In genomic region chr16:30947533-30948086, GRCh38 we compare ENCODE assay signal across 10 cellular contexts. TPM values are rescaled to one million over a fixed set of nuclear protein-coding genes. Genes with fewer than 3 reads are reported as not detected.
A peak's percentile ranks its signal among the peaks of the same experiment; 100 is the strongest.
DNase-seq lines count a peak whose midpoint lies in the region; ATAC-seq and TF ChIP-seq lines count a peak whose summit lies in the region.
"Had no signal": no experiment of that assay in that cellular context is flagged by ENCODE, and none has a peak within 500 bp of the region (broad histone marks: within the 10 kb centered on the region; RNA-seq: fewer than 3 reads in every experiment).

No MANE protein-coding gene starts in this region.

- H3K4me3 Mint-ChIP-seq in HFFc6 (peak overlapping the region; percentile 60), chondrocyte (ENCODE audit: unreplicated experiment) (peak overlapping the region; percentile 86)
- H3K4me3 Mint-ChIP-seq: activated CD4-positive, alpha-beta T cell treated with anti-CD3 and anti-CD28 coated beads for 36 hours had no signal

- H3K4me1 ChIP-seq in liver (ENCODE audit: control insufficient read depth in 4 of 4, insufficient read depth in 4 of 4, low read length in 3 of 4) (peaks cover 14 to 31% (median 22%) of the 10 kb centered on the region in 4 donors), smooth muscle cell (ENCODE audit: low read depth) (peaks cover 9% of the 10 kb centered on the region)

- H3K27me3 Mint-ChIP-seq in HFFc6 (ENCODE audit: insufficient read depth) = peaks cover 5% of the 10 kb centered on the region
- no peaks in the 10 kb centered on the region for H3K27me3 Mint-ChIP-seq in chondrocyte (ENCODE audit: low read depth)
- H3K27me3 Mint-ChIP-seq: activated CD4-positive, alpha-beta T cell treated with anti-CD3 and anti-CD28 coated beads for 36 hours had no signal

- peaks cover 13% of the 10 kb centered on the region for H3K4me1 Mint-ChIP-seq in HFFc6 (ENCODE audit: low read depth)
- H3K4me1 Mint-ChIP-seq in chondrocyte (ENCODE audit: low read depth) = peaks cover 30% of the 10 kb centered on the region

- peak overlapping the region; percentile 92 for H3K27ac Mint-ChIP-seq in HFFc6
- peak overlapping the region; percentile 85 for H3K27ac Mint-ChIP-seq in chondrocyte (ENCODE audit: unreplicated experiment)
- H3K27ac Mint-ChIP-seq: activated CD4-positive, alpha-beta T cell treated with anti-CD3 and anti-CD28 coated beads for 36 hours had no signal

- H3K9me3 Mint-ChIP-seq in HFFc6 (no peaks in the 10 kb centered on the region), chondrocyte (ENCODE audit: low read depth) (no peaks in the 10 kb centered on the region)

- H3K9ac ChIP-seq in liver (ENCODE audit: low read depth in 1 of 2, low read length in 2 of 2) (no peak overlapping the region), smooth muscle cell (ENCODE audit: low read depth) (peak overlapping the region; percentile 91)

- H3K27ac ChIP-seq in liver (ENCODE audit: low read depth in 1 of 2, low read length in 2 of 2) (peak overlapping the region; percentile 9 to 91), smooth muscle cell (ENCODE audit: low read depth) (peak overlapping the region; percentile 99)

- H3K4me3 ChIP-seq in liver (ENCODE audit: low read depth in 1 of 3, low read length in 3 of 3) (no peak overlapping the region), smooth muscle cell (peak overlapping the region; percentile 97)

- H3K36me3 ChIP-seq in liver (ENCODE audit: control insufficient read depth in 4 of 4, insufficient read depth in 3 of 4, low read depth in 1 of 4, low read length in 3 of 4) = peaks cover 0 to 2% (median 0%) of the 10 kb centered on the region in 4 donors
- H3K36me3 ChIP-seq in smooth muscle cell (ENCODE audit: low read depth) = no peaks in the 10 kb centered on the region

- H4K20me1 ChIP-seq in smooth muscle cell (ENCODE audit: low read depth) = peaks cover 13% of the 10 kb centered on the region

- TF ChIP-seq RAD21 in liver (IDR thresholded peaks at IDR 0.05) = no peak

- peaks cover 3% of the 10 kb centered on the region for H3K79me2 ChIP-seq in smooth muscle cell (ENCODE audit: low read depth)

- H3K27me3 ChIP-seq in liver (ENCODE audit: control insufficient read depth in 4 of 4, insufficient read depth in 4 of 4, low read length in 3 of 4) (no peaks in the 10 kb centered on the region), smooth muscle cell (ENCODE audit: low read depth) (no peaks in the 10 kb centered on the region)

- H3K9me3 ChIP-seq in liver (ENCODE audit: control insufficient read depth in 4 of 4, low read length in 3 of 4) = no peaks in the 10 kb centered on the region
- H3K9me3 ChIP-seq in smooth muscle cell (replicated peaks; ENCODE audit: low read depth) = no peaks in the 10 kb centered on the region

- peaks cover 3% of the 10 kb centered on the region for H3F3A ChIP-seq in smooth muscle cell (ENCODE audit: low read depth)

- H3K4me2 ChIP-seq in smooth muscle cell = peak overlapping the region; percentile 61

- no peak for ATAC-seq in HG03342 (IDR thresholded peaks at IDR 0.05; ENCODE audit: unreplicated experiment)
- ATAC-seq: activated CD4-positive, alpha-beta T cell treated with anti-CD3 and anti-CD28 coated beads for 36 hours had no signal

- TF ChIP-seq CTCF in HFFc6 (IDR thresholded peaks at IDR 0.05) = no peak
- TF ChIP-seq CTCF in chondrocyte (IDR thresholded peaks at IDR 0.05) = no peak
- no peak for TF ChIP-seq CTCF in liver (IDR thresholded peaks at IDR 0.05; ENCODE audit: low read depth, low read length, missing input control)
- TF ChIP-seq CTCF in smooth muscle cell (IDR thresholded peaks at IDR 0.05; ENCODE audit: borderline replicate concordance, insufficient read depth, poor library complexity, severe bottlenecking) = no peak

- DNase-seq in HFFc6 (no peak), chondrocyte (ENCODE audit: low spot score) (no peak), smooth muscle cell (lab: John Stamatoyannopoulos, UW; ENCODE audit: unreplicated experiment) (no peak), NCI-H2196 treated with DMSO at 0.1 percent for 48 hours (lab: John Stamatoyannopoulos, UW; ENCODE audit: unreplicated experiment) (no peak)
- DNase-seq in activated CD8-positive, alpha-beta memory T cell treated with anti-CD3 and anti-CD28 coated beads, Interleukin-2, amount 50 U/mL, for 48 hours = no peak
- no peak for DNase-seq in activated CD8-positive, alpha-beta memory T cell treated with anti-CD3 and anti-CD28 coated beads, Interleukin-2, amount 50 U/mL, for 4 hours
- DNase-seq: NCI-H1436 treated with DMSO at 0.1 percent for 48 hours had no signal

- WGBS in liver = 86% methylated on average over 17 of the region's 17 CpGs
- 60% methylated on average over 16 of the region's 17 CpGs for WGBS in smooth muscle cell (ENCODE audit: low lambda C conversion rate)

- no peak overlapping the region for H2AFZ ChIP-seq in smooth muscle cell (ENCODE audit: low read depth)

- H3K36me3 Mint-ChIP-seq in HFFc6 (ENCODE audit: low read depth) (peaks cover 11% of the 10 kb centered on the region; the same call in 1 of the 2 replicates), chondrocyte (ENCODE audit: low read depth) (peaks cover 8% of the 10 kb centered on the region)

TF ChIP-seq in liver, 16 proteins besides CTCF, POLR2A, EP300 and RAD21 (continues in another document):
- TF ChIP-seq SP1 (IDR thresholded peaks at IDR 0.05) (no peak), TAF1 (conservative IDR thresholded peaks at IDR 0.05) (no peak), NR2F2 (IDR thresholded peaks at IDR 0.05) (no peak), JUND (IDR thresholded peaks at IDR 0.05) (no peak), HNF4A (conservative IDR thresholded peaks at IDR 0.05) (no peak), GABPA (IDR thresholded peaks at IDR 0.05 in 1 of 2, conservative IDR thresholded peaks at IDR 0.05 in 1 of 2) (no peak), RXRA (IDR thresholded peaks at IDR 0.05) (no peak), FOXA1 (IDR thresholded peaks at IDR 0.05) (no peak)
- TF ChIP-seq, protein P1, sequence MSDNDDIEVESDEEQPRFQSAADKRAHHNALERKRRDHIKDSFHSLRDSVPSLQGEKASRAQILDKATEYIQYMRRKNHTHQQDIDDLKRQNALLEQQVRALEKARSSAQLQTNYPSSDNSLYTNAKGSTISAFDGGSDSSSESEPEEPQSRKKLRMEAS (IDR thresholded peaks at IDR 0.05) = no peak
- TF ChIP-seq, protein P2, sequence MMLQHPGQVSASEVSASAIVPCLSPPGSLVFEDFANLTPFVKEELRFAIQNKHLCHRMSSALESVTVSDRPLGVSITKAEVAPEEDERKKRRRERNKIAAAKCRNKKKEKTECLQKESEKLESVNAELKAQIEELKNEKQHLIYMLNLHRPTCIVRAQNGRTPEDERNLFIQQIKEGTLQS (IDR thresholded peaks at IDR 0.05) = no peak
- TF ChIP-seq, protein P3, sequence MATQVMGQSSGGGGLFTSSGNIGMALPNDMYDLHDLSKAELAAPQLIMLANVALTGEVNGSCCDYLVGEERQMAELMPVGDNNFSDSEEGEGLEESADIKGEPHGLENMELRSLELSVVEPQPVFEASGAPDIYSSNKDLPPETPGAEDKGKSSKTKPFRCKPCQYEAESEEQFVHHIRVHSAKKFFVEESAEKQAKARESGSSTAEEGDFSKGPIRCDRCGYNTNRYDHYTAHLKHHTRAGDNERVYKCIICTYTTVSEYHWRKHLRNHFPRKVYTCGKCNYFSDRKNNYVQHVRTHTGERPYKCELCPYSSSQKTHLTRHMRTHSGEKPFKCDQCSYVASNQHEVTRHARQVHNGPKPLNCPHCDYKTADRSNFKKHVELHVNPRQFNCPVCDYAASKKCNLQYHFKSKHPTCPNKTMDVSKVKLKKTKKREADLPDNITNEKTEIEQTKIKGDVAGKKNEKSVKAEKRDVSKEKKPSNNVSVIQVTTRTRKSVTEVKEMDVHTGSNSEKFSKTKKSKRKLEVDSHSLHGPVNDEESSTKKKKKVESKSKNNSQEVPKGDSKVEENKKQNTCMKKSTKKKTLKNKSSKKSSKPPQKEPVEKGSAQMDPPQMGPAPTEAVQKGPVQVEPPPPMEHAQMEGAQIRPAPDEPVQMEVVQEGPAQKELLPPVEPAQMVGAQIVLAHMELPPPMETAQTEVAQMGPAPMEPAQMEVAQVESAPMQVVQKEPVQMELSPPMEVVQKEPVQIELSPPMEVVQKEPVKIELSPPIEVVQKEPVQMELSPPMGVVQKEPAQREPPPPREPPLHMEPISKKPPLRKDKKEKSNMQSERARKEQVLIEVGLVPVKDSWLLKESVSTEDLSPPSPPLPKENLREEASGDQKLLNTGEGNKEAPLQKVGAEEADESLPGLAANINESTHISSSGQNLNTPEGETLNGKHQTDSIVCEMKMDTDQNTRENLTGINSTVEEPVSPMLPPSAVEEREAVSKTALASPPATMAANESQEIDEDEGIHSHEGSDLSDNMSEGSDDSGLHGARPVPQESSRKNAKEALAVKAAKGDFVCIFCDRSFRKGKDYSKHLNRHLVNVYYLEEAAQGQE (IDR thresholded peaks at IDR 0.05) = no peak

RNA-seq across cellular contexts. Expression of gene ORAI3, which starts 1.3 kb away (rescaled TPM):
- 10 to 100 TPM; 15.2 to 26.2 (median 18.4) TPM for total RNA-seq in HFFc6 (2021; fragmentation: NEBNext Ultra II Directional; extraction: Animal tissue kit (Norgen Biotek cat#: 25700))
- total RNA-seq in chondrocyte (10.3 to 16.0 TPM (median 15.6 TPM) in 3 replicates), liver (10 to 100 TPM; 26.6 to 39.1 TPM), smooth muscle cell (33.7 and 34.9 TPM in 2 replicates)
- polyA plus RNA-seq in liver (10 to 100 TPM; 28.8 to 34.1 TPM), smooth muscle cell (39.4 and 44.0 TPM in 2 replicates)

RNA-seq across cellular contexts. Expression of gene SETD1A, which starts 9.9 kb away (rescaled TPM):
- 10 to 100 TPM; 13.4 to 15.8 (median 14.4) TPM for total RNA-seq in HFFc6 (2021; fragmentation: NEBNext Ultra II Directional; extraction: Animal tissue kit (Norgen Biotek cat#: 25700))
- total RNA-seq in chondrocyte (15.0 to 18.0 TPM (median 15.8 TPM) in 3 replicates), liver (1 to 10 TPM; 3.6 to 3.8 TPM), smooth muscle cell (1.9 and 2.9 TPM in 2 replicates)
- polyA plus RNA-seq in liver (1 to 10 TPM; 2.7 to 4.9 TPM), smooth muscle cell (1.2 and 3.3 TPM in 2 replicates)

RNA-seq across cellular contexts. Expression of gene FBXL19, which starts 24.2 kb away (rescaled TPM):
- 10 to 100 TPM; 21.9 to 25.8 (median 23.4) TPM for total RNA-seq in HFFc6 (2021; fragmentation: NEBNext Ultra II Directional; extraction: Animal tissue kit (Norgen Biotek cat#: 25700))
- total RNA-seq in chondrocyte (19.4 to 21.5 TPM (median 20.5 TPM) in 3 replicates), liver (1 to 10 TPM; 3.0 to 4.8 TPM), smooth muscle cell (4.5 and 8.5 TPM in 2 replicates)
- polyA plus RNA-seq in liver (1 to 10 TPM in 1 of 2 donors, under 1 TPM in 1; 0.31 to 2.4 TPM), smooth muscle cell (1.3 and 1.6 TPM in 2 replicates)

RNA-seq across cellular contexts. Expression of gene HSD3B7, which starts 37.4 kb away (rescaled TPM):
- total RNA-seq in HFFc6 (2021; fragmentation: NEBNext Ultra II Directional; extraction: Animal tissue kit (Norgen Biotek cat#: 25700)) = 10 to 100 TPM; 15.1 to 24.6 (median 18.6) TPM
- total RNA-seq in chondrocyte (10.8 to 12.4 TPM (median 12.3 TPM) in 3 replicates), liver (10 to 100 TPM; 23.9 to 84.8 TPM), smooth muscle cell (5.5 and 10.8 TPM in 2 replicates)
- polyA plus RNA-seq in liver (10 to 100 TPM; 74.0 to 93.9 TPM), smooth muscle cell (15.1 and 15.5 TPM in 2 replicates)

RNA-seq across cellular contexts. Expression of gene CTF1, which starts 51.2 kb away (rescaled TPM):
- total RNA-seq in HFFc6 (2021; fragmentation: NEBNext Ultra II Directional; extraction: Animal tissue kit (Norgen Biotek cat#: 25700)) = 10 to 100 TPM; 12.0 to 16.3 (median 14.0) TPM
- total RNA-seq in chondrocyte (3.7 to 5.7 TPM (median 4.2 TPM) in 3 replicates), liver (under 1 TPM in 1 of 2 donors, not detected in 1; 0.75 TPM), smooth muscle cell (0.76 and 1.7 TPM in 2 replicates)
- polyA plus RNA-seq in liver (under 1 TPM; 0.19 to 0.35 TPM), smooth muscle cell (8.1 and 8.2 TPM in 2 replicates)
